9 cellular contexts compared by ENCODE assay signal in the genomic region with DNA sequence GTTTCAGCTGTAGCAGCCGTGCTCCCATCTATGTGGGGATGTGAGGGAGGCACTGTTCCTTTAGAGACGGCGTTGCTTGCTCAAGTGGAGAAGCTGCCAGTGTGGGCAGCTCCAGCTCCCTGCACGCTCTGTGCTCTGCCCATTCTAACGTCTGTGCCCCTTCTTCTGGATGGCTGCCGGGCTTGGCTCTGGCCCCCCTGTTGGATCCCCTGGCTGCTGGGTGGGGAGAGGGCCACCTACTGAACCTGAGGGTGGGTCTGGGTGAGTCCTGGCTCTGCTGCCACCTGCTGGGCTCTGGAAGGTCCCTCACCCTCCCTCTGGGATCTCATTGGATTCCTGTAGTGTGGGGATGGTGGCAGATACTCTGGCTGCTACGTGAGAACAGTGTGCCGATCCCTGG. TPM values are rescaled to one million over a fixed set of nuclear protein-coding genes. Genes with fewer than 3 reads are reported as not detected.
DNase-seq lines count a peak whose midpoint lies in the region; FAIRE-seq and TF ChIP-seq lines count a peak whose summit lies in the region.
"Had no signal": no experiment of that assay in that cellular context is flagged by ENCODE, and none has a peak within 500 bp of the region (broad histone marks: within the 10 kb centered on the region; RNA-seq: fewer than 3 reads in every experiment).

No MANE protein-coding gene starts in this region.

- peaks cover 39% of the 10 kb centered on the region for H3K4me1 Mint-ChIP-seq in activated CD4-positive, alpha-beta T cell treated with anti-CD3 and anti-CD28 coated beads, Interleukin-2, amount 10 ng/mL, durations not matched to agents 7 days and 5 days
- H3K4me1 Mint-ChIP-seq in nephron, result peaks cover 29% of the 10 kb centered on the region

- no peak overlapping the region for H3K4me3 Mint-ChIP-seq in activated CD4-positive, alpha-beta T cell treated with anti-CD3 and anti-CD28 coated beads, Interleukin-2, amount 10 ng/mL, durations not matched to agents 7 days and 5 days
- H3K4me3 Mint-ChIP-seq in nephron, result peak overlapping the region; percentile 64 to 72 (median 71)

- H3K36me3 Mint-ChIP-seq in activated CD4-positive, alpha-beta T cell treated with anti-CD3 and anti-CD28 coated beads, Interleukin-2, amount 10 ng/mL, durations not matched to agents 7 days and 5 days (ENCODE audit: low read depth), result peaks cover 23% of the 10 kb centered on the region
- no peaks in the 10 kb centered on the region for H3K36me3 Mint-ChIP-seq in nephron (ENCODE audit: low read depth)

- H3K9me3 ChIP-seq in endothelial cell of umbilical vein (replicated peaks; ENCODE audit: control insufficient read depth, insufficient read depth, low read length), result no peaks in the 10 kb centered on the region

- peaks cover 20% of the 10 kb centered on the region for H3K4me1 ChIP-seq in endothelial cell of umbilical vein (ENCODE audit: control insufficient read depth, extremely low read depth, insufficient read depth, low read length)

- peak overlapping the region; percentile 54 for H3K27ac Mint-ChIP-seq in activated CD4-positive, alpha-beta T cell treated with anti-CD3 and anti-CD28 coated beads, Interleukin-2, amount 10 ng/mL, durations not matched to agents 7 days and 5 days
- H3K27ac Mint-ChIP-seq in nephron, result peak overlapping the region; percentile 72 to 98 (median 74)

- H4K20me1 ChIP-seq in endothelial cell of umbilical vein (replicated peaks; ENCODE audit: control insufficient read depth, extremely low read depth, insufficient read depth, low read length), result no peaks in the 10 kb centered on the region

- BruUV-seq in endothelial cell of umbilical vein (replicated peaks; lab: Mats Ljungman, UMichigan), result no TSS peak

- FAIRE-seq in endothelial cell of umbilical vein (lab: Jason Lieb, UNC), result peak; percentile 79

- peaks cover 45% of the 10 kb centered on the region for H3K79me2 ChIP-seq in endothelial cell of umbilical vein (ENCODE audit: control insufficient read depth, insufficient read depth, low read length)

- H3K36me3 ChIP-seq in endothelial cell of umbilical vein (ENCODE audit: control insufficient read depth in 2 of 2, extremely low read depth in 1 of 2, insufficient read depth in 2 of 2, low read length in 2 of 2), result peaks cover 0 to 11% of the 10 kb centered on the region in 2 experiments

- intact Hi-C loops in endothelial cell of umbilical vein (cut with micrococcal nuclease), result no loop called here

- CTCF ChIA-PET in activated CD4-positive, alpha-beta T cell treated with anti-CD3 and anti-CD28 coated beads, Interleukin-2, amount 10 ng/mL, durations not matched to agents 7 days and 5 days (lab: Charles Lee), result interaction anchor here (1.2 to 1.5 kb wide), 3 partner anchors 8 to 17 kb away, joined by 3 to 5 read pairs (median 3); no protein-coding TSS in a partner anchor
- CTCF ChIA-PET in endothelial cell of umbilical vein (lab: Charles Lee), result interaction anchor here (1.2 to 2.4 kb wide), 4 partner anchors 10 to 489 kb away, joined by 3 to 7 read pairs (median 5); no protein-coding TSS in a partner anchor

- H3K9me1 ChIP-seq in endothelial cell of umbilical vein (replicated peaks; ENCODE audit: control insufficient read depth, extremely low read depth, insufficient read depth, low read length), result no peaks in the 10 kb centered on the region

- no peak overlapping the region for H3K4me3 ChIP-seq in endothelial cell of umbilical vein (replicated peaks in 1 of 3; ENCODE audit: insufficient read depth in 1 of 3, low read depth in 1 of 3, low read length in 3 of 3)

- TF ChIP-seq CTCF in endothelial cell of umbilical vein (IDR thresholded peaks at IDR 0.05; ENCODE audit: extremely low read depth in 1 of 2, insufficient read depth in 1 of 2, low read depth in 1 of 2, low read length in 2 of 2) (peak; percentile 74 to 88), nephron (IDR thresholded peaks at IDR 0.05; ENCODE audit: unreplicated experiment in 3 of 3) (peak; percentile 64 to 71 (median 65))

- H3K27me3 Mint-ChIP-seq in activated CD4-positive, alpha-beta T cell treated with anti-CD3 and anti-CD28 coated beads, Interleukin-2, amount 10 ng/mL, durations not matched to agents 7 days and 5 days, result no peaks in the 10 kb centered on the region
- H3K27me3 Mint-ChIP-seq in nephron (ENCODE audit: low read depth), result no peaks in the 10 kb centered on the region

- no peak for TF ChIP-seq POLR2A in endothelial cell of umbilical vein (IDR thresholded peaks at IDR 0.05; ENCODE audit: low read depth, low read length)

- no peak overlapping the region for H3K4me2 ChIP-seq in endothelial cell of umbilical vein (ENCODE audit: insufficient read depth, low read length)

- peak overlapping the region; percentile 35 for H3K27ac ChIP-seq in endothelial cell of umbilical vein (ENCODE audit: insufficient read depth, low read depth, low read length)
- H3K27ac ChIP-seq: epithelial cell of prostate had no signal

- POLR2A ChIA-PET in activated CD4-positive, alpha-beta T cell treated with anti-CD3 and anti-CD28 coated beads, Interleukin-2, amount 10 ng/mL, durations not matched to agents 7 days and 5 days (lab: Charles Lee), result no interaction called here
- POLR2A ChIA-PET in endothelial cell of umbilical vein (lab: Charles Lee), result no interaction called here

- no peaks in the 10 kb centered on the region for H3K9me3 Mint-ChIP-seq in activated CD4-positive, alpha-beta T cell treated with anti-CD3 and anti-CD28 coated beads, Interleukin-2, amount 10 ng/mL, durations not matched to agents 7 days and 5 days
- H3K9me3 Mint-ChIP-seq in nephron, result no peaks in the 10 kb centered on the region

- H3K27me3 ChIP-seq in endothelial cell of umbilical vein (ENCODE audit: control insufficient read depth in 2 of 2, insufficient read depth in 2 of 2, low read length in 2 of 2), result no peaks in the 10 kb centered on the region

- dilution Hi-C loops in endothelial cell of umbilical vein (cut with MboI; ENCODE audit: extremely low pct_ligation_motif_present, low sequenced_read_pairs), result no loop called here

- no peak overlapping the region for H3K9ac ChIP-seq in endothelial cell of umbilical vein (replicated peaks; ENCODE audit: extremely low read depth, insufficient read depth, low read length)

- peak; percentile 33 to 82 for DNase-seq in NCI-H526 (lab: John Stamatoyannopoulos, UW)
- no peak for DNase-seq in NCI-H526 treated with DMSO at 0.1 percent for 48 hours (lab: John Stamatoyannopoulos, UW)
- peak; percentile 70 for DNase-seq in NAMALWA (ENCODE audit: low spot score)
- DNase-seq in activated CD4-positive, alpha-beta T cell treated with anti-CD3 and anti-CD28 coated beads, Interleukin-2, amount 10 ng/mL, durations not matched to agents 7 days and 5 days, result peak; percentile 54
- DNase-seq in endothelial cell of umbilical vein (ENCODE audit: low read depth, low spot score), result peak; percentile 53
- DNase-seq in cerebellar nuclear complex (lab: John Stamatoyannopoulos, UW), result no peak
- no peak for DNase-seq in NK-92 (lab: John Stamatoyannopoulos, UW; ENCODE audit: unreplicated experiment)

- H2AFZ ChIP-seq in endothelial cell of umbilical vein (ENCODE audit: low read depth, low read length), result no peak overlapping the region

RNA-seq across cellular contexts. Expression of a gene that starts 5.0 kb away (rescaled TPM):
- 100 to 1,000 TPM; 190 to 210 TPM for total RNA-seq in activated CD4-positive, alpha-beta T cell treated with anti-CD3 and anti-CD28 coated beads, Interleukin-2, amount 10 ng/mL, durations not matched to agents 7 days and 5 days
- 154 and 170 TPM in 2 replicates for total RNA-seq in endothelial cell of umbilical vein
- 137 and 157 TPM in 2 replicates for polyA plus RNA-seq in endothelial cell of umbilical vein
- polyA plus RNA-seq in endothelial cell of umbilical vein (2011; cell fraction: cytosol; rRNA removed), result 89.0 and 110 TPM in 2 replicates
- 247 and 268 TPM in 2 replicates for polyA plus RNA-seq in endothelial cell of umbilical vein (2011; cell fraction: nucleus; rRNA removed)
- 96.3 and 164 TPM in 2 replicates for polyA plus RNA-seq in endothelial cell of umbilical vein (2012)
- 92.7 and 121 TPM in 2 replicates for polyA minus RNA-seq in endothelial cell of umbilical vein
- polyA minus RNA-seq in endothelial cell of umbilical vein (2011; cell fraction: cytosol; rRNA and poly(A)+ RNA removed), result 85.0 TPM
- polyA minus RNA-seq in endothelial cell of umbilical vein (2011; cell fraction: nucleus; rRNA and poly(A)+ RNA removed), result 44.1 and 74.1 TPM in 2 replicates

RNA-seq across cellular contexts. Expression of a gene that starts 19.2 kb away (rescaled TPM):
- total RNA-seq in activated CD4-positive, alpha-beta T cell treated with anti-CD3 and anti-CD28 coated beads, Interleukin-2, amount 10 ng/mL, durations not matched to agents 7 days and 5 days, result under 1 TPM; 0.27 to 0.30 TPM
- 0.11 TPM in 1 of 2 replicates, not detected in the other for total RNA-seq in endothelial cell of umbilical vein
- 0.04 and 0.05 TPM in 2 replicates for polyA plus RNA-seq in endothelial cell of umbilical vein
- polyA plus RNA-seq in endothelial cell of umbilical vein (2011; cell fraction: cytosol; rRNA removed), result not detected in 2 replicates
- polyA plus RNA-seq in endothelial cell of umbilical vein (2011; cell fraction: nucleus; rRNA removed), result 0.31 and 0.37 TPM in 2 replicates
- polyA plus RNA-seq in endothelial cell of umbilical vein (2012), result 0.11 TPM in 1 of 2 replicates, not detected in the other
- not detected in 2 replicates for polyA minus RNA-seq in endothelial cell of umbilical vein
- not detected for polyA minus RNA-seq in endothelial cell of umbilical vein (2011; cell fraction: cytosol; rRNA and poly(A)+ RNA removed)
- polyA minus RNA-seq in endothelial cell of umbilical vein (2011; cell fraction: nucleus; rRNA and poly(A)+ RNA removed), result 0.10 and 0.14 TPM in 2 replicates

RNA-seq across cellular contexts. Expression of a gene that starts 34.3 kb away (rescaled TPM):
- 10 to 100 TPM; 11.6 to 16.0 TPM for total RNA-seq in activated CD4-positive, alpha-beta T cell treated with anti-CD3 and anti-CD28 coated beads, Interleukin-2, amount 10 ng/mL, durations not matched to agents 7 days and 5 days
- 6.3 and 7.2 TPM in 2 replicates for total RNA-seq in endothelial cell of umbilical vein
- 12.2 and 15.0 TPM in 2 replicates for polyA plus RNA-seq in endothelial cell of umbilical vein
- polyA plus RNA-seq in endothelial cell of umbilical vein (2011; cell fraction: cytosol; rRNA removed), result 3.5 and 7.6 TPM in 2 replicates
- polyA plus RNA-seq in endothelial cell of umbilical vein (2011; cell fraction: nucleus; rRNA removed), result 21.7 and 24.7 TPM in 2 replicates
- 4.7 and 7.1 TPM in 2 replicates for polyA plus RNA-seq in endothelial cell of umbilical vein (2012)
- polyA minus RNA-seq in endothelial cell of umbilical vein, result 3.0 and 3.7 TPM in 2 replicates
- 6.3 TPM for polyA minus RNA-seq in endothelial cell of umbilical vein (2011; cell fraction: cytosol; rRNA and poly(A)+ RNA removed)
- 5.0 and 13.1 TPM in 2 replicates for polyA minus RNA-seq in endothelial cell of umbilical vein (2011; cell fraction: nucleus; rRNA and poly(A)+ RNA removed)

RNA-seq across cellular contexts. Expression of a gene that starts 43.1 kb away (rescaled TPM):
- not detected for total RNA-seq in activated CD4-positive, alpha-beta T cell treated with anti-CD3 and anti-CD28 coated beads, Interleukin-2, amount 10 ng/mL, durations not matched to agents 7 days and 5 days
- not detected in 2 replicates for total RNA-seq in endothelial cell of umbilical vein
- not detected in 2 replicates for polyA plus RNA-seq in endothelial cell of umbilical vein
- polyA plus RNA-seq in endothelial cell of umbilical vein (2011; cell fraction: cytosol; rRNA removed), result not detected in 2 replicates
- polyA plus RNA-seq in endothelial cell of umbilical vein (2011; cell fraction: nucleus; rRNA removed), result not detected in 2 replicates
- polyA plus RNA-seq in endothelial cell of umbilical vein (2012), result not detected in 2 replicates
- not detected in 2 replicates for polyA minus RNA-seq in endothelial cell of umbilical vein
- not detected for polyA minus RNA-seq in endothelial cell of umbilical vein (2011; cell fraction: cytosol; rRNA and poly(A)+ RNA removed)
- polyA minus RNA-seq in endothelial cell of umbilical vein (2011; cell fraction: nucleus; rRNA and poly(A)+ RNA removed), result not detected in 2 replicates

RNA-seq across cellular contexts. Expression of a gene that starts 48.6 kb away (rescaled TPM):
- total RNA-seq in activated CD4-positive, alpha-beta T cell treated with anti-CD3 and anti-CD28 coated beads, Interleukin-2, amount 10 ng/mL, durations not matched to agents 7 days and 5 days, result 10 to 100 TPM; 13.9 to 15.2 TPM
- total RNA-seq in endothelial cell of umbilical vein, result not detected in 2 replicates
- polyA plus RNA-seq in endothelial cell of umbilical vein, result 0.02 TPM in 1 of 2 replicates, not detected in the other
- not detected in 2 replicates for polyA plus RNA-seq in endothelial cell of umbilical vein (2011; cell fraction: cytosol; rRNA removed)
- not detected in 2 replicates for polyA plus RNA-seq in endothelial cell of umbilical vein (2011; cell fraction: nucleus; rRNA removed)
- polyA plus RNA-seq in endothelial cell of umbilical vein (2012), result 0.04 and 0.05 TPM in 2 replicates
- polyA minus RNA-seq in endothelial cell of umbilical vein, result not detected in 2 replicates
- polyA minus RNA-seq in endothelial cell of umbilical vein (2011; cell fraction: cytosol; rRNA and poly(A)+ RNA removed), result 11.5 TPM
- polyA minus RNA-seq in endothelial cell of umbilical vein (2011; cell fraction: nucleus; rRNA and poly(A)+ RNA removed), result 0.63 TPM in 1 of 2 replicates, not detected in the other

Comparison
In these comparisons a context has a peak if more than half of its experiments do, and no peak if none do; other contexts are left out.
1. DNase-seq: peak in NCI-H526 (2 of 2), NAMALWA (single experiment), activated CD4-positive, alpha-beta T cell treated with anti-CD3 and anti-CD28 coated beads, Interleukin-2, amount 10 ng/mL, durations not matched to agents 7 days and 5 days (single experiment) and endothelial cell of umbilical vein (single experiment); none in NCI-H526 treated with DMSO at 0.1 percent for 48 hours (single experiment), cerebellar nuclear complex (0 of 2) and NK-92 (single experiment).